ENCODE assay signal across 28 cellular contexts in the genomic region with DNA sequence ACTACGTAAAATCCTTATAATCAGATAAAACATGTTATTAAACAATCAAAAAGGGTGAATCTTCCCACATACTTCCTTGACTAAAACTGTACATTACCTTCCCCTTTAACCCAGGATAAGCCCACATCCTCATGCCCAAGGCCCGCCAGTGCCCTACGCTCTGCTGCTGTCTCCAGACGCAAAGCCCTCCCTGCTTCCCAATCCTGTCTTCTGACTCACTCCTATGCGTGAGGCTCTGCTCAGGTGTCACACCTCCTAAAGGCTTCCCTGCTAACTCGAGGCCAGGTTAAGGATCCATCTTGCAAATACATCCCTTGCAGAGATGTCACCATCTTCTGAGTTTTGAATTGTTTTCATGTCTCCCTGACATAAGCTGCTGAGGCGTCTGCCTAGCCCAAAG.
A peak's percentile ranks its signal among the peaks of the same experiment; 100 is the strongest.
DNase-seq lines count a peak whose midpoint lies in the region; ATAC-seq and TF ChIP-seq lines count a peak whose summit lies in the region.
"Had no signal": no experiment of that assay in that cellular context is flagged by ENCODE, and none has a peak within 500 bp of the region (broad histone marks: within the 10 kb centered on the region; RNA-seq: fewer than 3 reads in every experiment).

No MANE protein-coding gene starts in this region.

- no peaks in the 10 kb centered on the region for H3K36me3 Mint-ChIP-seq in WTC11
- no peaks in the 10 kb centered on the region for H3K36me3 Mint-ChIP-seq in endodermal cell (ENCODE audit: low read depth)
- H3K36me3 Mint-ChIP-seq in T-cell: peaks cover 11% of the 10 kb centered on the region
- H3K36me3 Mint-ChIP-seq: immature natural killer cell had no signal

- DNase-seq in WTC11 (ENCODE audit: low spot score) (no peak), endodermal cell (peak; percentile 71), mesendoderm (peak; percentile 76), NK-92 (lab: John Stamatoyannopoulos, UW; ENCODE audit: unreplicated experiment) (no peak), middle frontal gyrus (ENCODE audit: extremely low spot score, low spot score) (no peak), T-cell (no peak)
- DNase-seq: activated CD4-positive, alpha-beta T cell treated with anti-CD3 and anti-CD28 coated beads for 4 hours; activated naive CD4-positive, alpha-beta T cell; activated T-cell treated with anti-CD3 and anti-CD28 coated beads, Interleukin-2, amount 50 U/mL, for 24 hours; Caco-2; DND-41; immature natural killer cell; left ventricle myocardium superior; NCI-H1105; NCI-H2081; NCI-H345; NCI-H774; psoas muscle; RPMI8226; stimulated activated CD4-positive, alpha-beta T cell treated with anti-CD3 and anti-CD28 coated beads, Interleukin-1b, Interleukin-23, amount 100 ng/mL, for 48 hours; T-helper 2 cell; testis had no signal

- POLR2A ChIA-PET in WTC11 (lab: Charles Lee): no interaction called here
- POLR2A ChIA-PET in T-cell (lab: Charles Lee): no interaction called here

- H3K27me3 Mint-ChIP-seq in WTC11 (ENCODE audit: low read depth): no peaks in the 10 kb centered on the region
- H3K27me3 Mint-ChIP-seq in endodermal cell (ENCODE audit: insufficient read depth): no peaks in the 10 kb centered on the region
- H3K27me3 Mint-ChIP-seq in T-cell: no peaks in the 10 kb centered on the region
- H3K27me3 Mint-ChIP-seq: activated T-cell treated with anti-CD3 and anti-CD28 coated beads, Interleukin-2, amount 50 U/mL, for 24 hours; dendritic cell treated with granulocyte-macrophage colony-stimulating factor and Interleukin-4, amounts not matched to agents 40 ng/mL and 50 ng/mL, for 4 days had no signal

- no peaks in the 10 kb centered on the region for H3K4me1 ChIP-seq in endodermal cell (ENCODE audit: control insufficient read depth, insufficient read depth, low read length)
- no peaks in the 10 kb centered on the region for H3K4me1 ChIP-seq in mesendoderm (ENCODE audit: control insufficient read depth, low read depth, low read length)
- H3K4me1 ChIP-seq: Caco-2 had no signal

- no peaks in the 10 kb centered on the region for H3K9me3 ChIP-seq in endodermal cell (ENCODE audit: control insufficient read depth, low read length)
- H3K9me3 ChIP-seq: adrenal gland, Caco-2, psoas muscle, testis, vagina had no signal

- peaks cover 2% of the 10 kb centered on the region for H3K79me1 ChIP-seq in mesendoderm (ENCODE audit: low read length)

- no peaks in the 10 kb centered on the region for H3K79me2 ChIP-seq in mesendoderm (ENCODE audit: control insufficient read depth, insufficient read depth, low read length)

- no peaks in the 10 kb centered on the region for H3K27me3 ChIP-seq in endodermal cell (ENCODE audit: control insufficient read depth, insufficient read depth, low read length, poor library complexity, severe bottlenecking)
- H3K27me3 ChIP-seq in mesendoderm (ENCODE audit: insufficient read depth, low read length, poor library complexity): no peaks in the 10 kb centered on the region
- H3K27me3 ChIP-seq: adrenal gland, testis, vagina had no signal

- no peak overlapping the region for H3K56ac ChIP-seq in mesendoderm (ENCODE audit: low read length)

- ATAC-seq in WTC11 (peak; percentile 56), T-cell (replicated peaks in 1 of 4) (no peak)

- H4K5ac ChIP-seq in mesendoderm (ENCODE audit: low read length): no peak overlapping the region

- no peak overlapping the region for H3K4ac ChIP-seq in mesendoderm (ENCODE audit: low read depth, low read length)

- H4K8ac ChIP-seq in mesendoderm (ENCODE audit: low read depth, low read length): no peak overlapping the region

- H3K36me3 ChIP-seq in endodermal cell (ENCODE audit: control insufficient read depth, insufficient read depth, low read length) (no peaks in the 10 kb centered on the region), mesendoderm (ENCODE audit: control insufficient read depth, insufficient read depth, low read length) (no peaks in the 10 kb centered on the region)
- H3K36me3 ChIP-seq: adrenal gland, vagina had no signal

- no peak overlapping the region for H2BK5ac ChIP-seq in mesendoderm (ENCODE audit: low read length)

- H3K4me1 Mint-ChIP-seq in WTC11 (peaks cover 43% of the 10 kb centered on the region), endodermal cell (peaks cover 22% of the 10 kb centered on the region), T-cell (peaks cover 24 to 35% (median 25%) of the 10 kb centered on the region in 3 donors)

- no peak overlapping the region for H2BK120ac ChIP-seq in mesendoderm (ENCODE audit: low read depth, low read length)

- H3K9me3 Mint-ChIP-seq in WTC11 (no peaks in the 10 kb centered on the region), endodermal cell (no peaks in the 10 kb centered on the region), T-cell (no peaks in the 10 kb centered on the region)
- H3K9me3 Mint-ChIP-seq: activated T-cell treated with anti-CD3 and anti-CD28 coated beads, Interleukin-2, amount 50 U/mL, for 24 hours; dendritic cell treated with granulocyte-macrophage colony-stimulating factor and Interleukin-4, amounts not matched to agents 40 ng/mL and 50 ng/mL, for 4 days; immature natural killer cell had no signal

- H3K23ac ChIP-seq in mesendoderm (ENCODE audit: low read length): no peak overlapping the region

- H3K27ac ChIP-seq in endodermal cell (ENCODE audit: low read depth, low read length) (peak overlapping the region; percentile 96), mesendoderm (ENCODE audit: low read depth, low read length) (no peak overlapping the region), temporal lobe (ENCODE audit: low read depth, low read length) (peak overlapping the region; percentile 89)
- H3K27ac ChIP-seq: psoas muscle, testis had no signal

- CTCF ChIA-PET in WTC11 (lab: Charles Lee): interaction anchor here (0.9 to 2.6 kb wide), 5 partner anchors 17 to 189 kb away, joined by 3 to 12 read pairs (median 3); no protein-coding TSS in a partner anchor
- CTCF ChIA-PET in T-cell (lab: Charles Lee): no interaction called here

- H3K27ac Mint-ChIP-seq in WTC11: no peak overlapping the region
- H3K27ac Mint-ChIP-seq in endodermal cell: no peak overlapping the region
- no peak overlapping the region for H3K27ac Mint-ChIP-seq in T-cell
- H3K27ac Mint-ChIP-seq: activated T-cell treated with anti-CD3 and anti-CD28 coated beads, Interleukin-2, amount 50 U/mL, for 24 hours; dendritic cell treated with granulocyte-macrophage colony-stimulating factor and Interleukin-4, amounts not matched to agents 40 ng/mL and 50 ng/mL, for 4 days; immature natural killer cell had no signal

- TF ChIP-seq CTCF in WTC11 (IDR thresholded peaks at IDR 0.05) (no peak), endodermal cell (conservative IDR thresholded peaks at IDR 0.05) (no peak)

- H3K18ac ChIP-seq in mesendoderm (ENCODE audit: low read length): no peak overlapping the region

- no peak overlapping the region for H3K4me2 ChIP-seq in mesendoderm (ENCODE audit: low read length)

- H2BK15ac ChIP-seq in mesendoderm (replicated peaks; ENCODE audit: low read depth): no peak overlapping the region

- H3K4me3 Mint-ChIP-seq in WTC11 (no peak overlapping the region), endodermal cell (no peak overlapping the region), T-cell (no peak overlapping the region)
- H3K4me3 Mint-ChIP-seq: activated T-cell treated with anti-CD3 and anti-CD28 coated beads, Interleukin-2, amount 50 U/mL, for 24 hours; dendritic cell treated with granulocyte-macrophage colony-stimulating factor and Interleukin-4, amounts not matched to agents 40 ng/mL and 50 ng/mL, for 4 days; immature natural killer cell had no signal

- no peak overlapping the region for H3K4me3 ChIP-seq in endodermal cell (ENCODE audit: low read length)
- no peak overlapping the region for H3K4me3 ChIP-seq in mesendoderm (ENCODE audit: low read length)
- H3K4me3 ChIP-seq: adrenal gland, psoas muscle, SK-N-MC, skin epidermis, testis, vagina had no signal

- H2AK5ac ChIP-seq in mesendoderm (ENCODE audit: low read length): no peak overlapping the region

- H3K9ac ChIP-seq in endodermal cell (ENCODE audit: extremely low read depth, low read length, poor library complexity, severe bottlenecking) (no peak overlapping the region), mesendoderm (ENCODE audit: low read length) (no peak overlapping the region)

- 73 to 75% methylated on average over 6 to 7 of the region's 7 CpGs for WGBS in endodermal cell (ENCODE audit: insufficient coverage in 1 of 2, insufficient read length in 1 of 2), 2 experiments
- WGBS in mesendoderm (ENCODE audit: extremely low coverage, insufficient coverage, low lambda C conversion rate): no CpG with 5 or more reads among the region's 7 CpGs

TF ChIP-seq in WTC11, 78 proteins besides CTCF, POLR2A, EP300 and RAD21:
- TF ChIP-seq MAX (CRISPR knock-in tag; IDR thresholded peaks at IDR 0.05): no peak
- TF ChIP-seq, protein P1, sequence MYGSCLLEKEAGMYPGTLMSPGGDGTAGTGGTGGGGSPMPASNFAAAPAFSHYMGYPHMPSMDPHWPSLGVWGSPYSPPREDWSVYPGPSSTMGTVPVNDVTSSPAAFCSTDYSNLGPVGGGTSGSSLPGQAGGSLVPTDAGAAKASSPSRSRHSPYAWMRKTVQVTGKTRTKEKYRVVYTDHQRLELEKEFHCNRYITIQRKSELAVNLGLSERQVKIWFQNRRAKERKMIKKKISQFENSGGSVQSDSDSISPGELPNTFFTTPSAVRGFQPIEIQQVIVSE (CRISPR knock-in tag; IDR thresholded peaks at IDR 0.05; ENCODE audit: borderline replicate concordance): no peak

Comparison
In these comparisons a context has a peak if more than half of its experiments do, and no peak if none do; other contexts are left out.
1. DNase-seq: peak in endodermal cell (single experiment) and mesendoderm (single experiment); none in WTC11 (single experiment), NK-92 (single experiment), middle frontal gyrus (single experiment) and T-cell (0 of 34).